8 cellular contexts compared by ENCODE assay signal in genomic region chr16:70523013-70523620, GRCh38. TPM values are rescaled to one million over a fixed set of nuclear protein-coding genes. Genes with fewer than 3 reads are reported as not detected.
DNase-seq lines count a peak whose midpoint lies in the region; ATAC-seq and TF ChIP-seq lines count a peak whose summit lies in the region.

Gene COG4 (minus strand): TSS chr16:70523554. CDS start chr16:70523543, 11 bp downstream.

- no peaks in the 10 kb centered on the region for H3K9me3 ChIP-seq in CD8-positive, alpha-beta memory T cell (ENCODE audit: low read length)

- H3K4me1 Mint-ChIP-seq in CD8-positive, alpha-beta memory T cell, result peaks cover 53 to 65% (median 63%) of the 10 kb centered on the region in 3 donors
- H3K4me1 Mint-ChIP-seq in nephron, result peaks cover 47% of the 10 kb centered on the region
- peaks cover 61% of the 10 kb centered on the region for H3K4me1 Mint-ChIP-seq in stimulated activated naive CD8-positive, alpha-beta T cell treated with anti-CD3 and anti-CD28 coated beads, Interleukin-15, Interleukin-2, amounts not matched to agents 100 ng/mL and 50 ng/mL, for 24 hours (ENCODE audit: low read depth)

- H3K4me3 Mint-ChIP-seq in CD8-positive, alpha-beta memory T cell, result peak within 1 kb of the TSS; percentile 93 to 100 (median 98)
- H3K4me3 Mint-ChIP-seq in nephron, result peak within 1 kb of the TSS; percentile 94 to 99 (median 97)
- H3K4me3 Mint-ChIP-seq in stimulated activated naive CD8-positive, alpha-beta T cell treated with anti-CD3 and anti-CD28 coated beads, Interleukin-15, Interleukin-2, amounts not matched to agents 100 ng/mL and 50 ng/mL, for 24 hours, result peak within 1 kb of the TSS; percentile 98

- H3K36me3 ChIP-seq in CD8-positive, alpha-beta memory T cell (ENCODE audit: insufficient read depth, low read length), result peaks cover 17% of the 10 kb centered on the region

- H3K27ac Mint-ChIP-seq in CD8-positive, alpha-beta memory T cell, result peak within 1 kb of the TSS; percentile 94 to 99 (median 98)
- H3K27ac Mint-ChIP-seq in nephron, result peak within 1 kb of the TSS; percentile 98 to 100 (median 100)
- peak within 1 kb of the TSS; percentile 100 for H3K27ac Mint-ChIP-seq in stimulated activated naive CD8-positive, alpha-beta T cell treated with anti-CD3 and anti-CD28 coated beads, Interleukin-15, Interleukin-2, amounts not matched to agents 100 ng/mL and 50 ng/mL, for 24 hours

- DNase-seq in CD8-positive, alpha-beta memory T cell, result peak; percentile 87 to 94 (median 89)
- DNase-seq in SHP77 (lab: John Stamatoyannopoulos, UW), result peak; percentile 82 to 89
- DNase-seq in activated effector memory CD4-positive, alpha-beta T cell treated with anti-CD3 and anti-CD28 coated beads, Interleukin-2, amount 50 U/mL, for 16 hours, result peak; percentile 97
- peak; percentile 85 for DNase-seq in fibroblast of the aortic adventitia (ENCODE audit: low read depth)

- peaks cover 50% of the 10 kb centered on the region for H3K4me1 ChIP-seq in CD8-positive, alpha-beta memory T cell (ENCODE audit: insufficient read depth, low read length)

- CTCF ChIA-PET in CD8-positive, alpha-beta memory T cell (lab: Charles Lee), result no interaction called here

- peak within 1 kb of the TSS; percentile 100 for H3K4me3 ChIP-seq in CD8-positive, alpha-beta memory T cell (ENCODE audit: low read length)
- H3K4me3 ChIP-seq in fibroblast of the aortic adventitia (ENCODE audit: low read depth, low read length), result peak within 1 kb of the TSS; percentile 95

- no peak for TF ChIP-seq RAD21 in Ishikawa (IDR thresholded peaks at IDR 0.05; ENCODE audit: low read depth)

- H3K27me3 Mint-ChIP-seq in CD8-positive, alpha-beta memory T cell, result no peaks in the 10 kb centered on the region
- H3K27me3 Mint-ChIP-seq in nephron (ENCODE audit: low read depth), result no peaks in the 10 kb centered on the region
- H3K27me3 Mint-ChIP-seq in stimulated activated naive CD8-positive, alpha-beta T cell treated with anti-CD3 and anti-CD28 coated beads, Interleukin-15, Interleukin-2, amounts not matched to agents 100 ng/mL and 50 ng/mL, for 24 hours, result no peaks in the 10 kb centered on the region

- POLR2A ChIA-PET in CD8-positive, alpha-beta memory T cell (lab: Charles Lee), result interaction anchor here (0.6 to 3.3 kb wide), 6 partner anchors 12 to 271 kb away, joined by 3 to 27 read pairs (median 4); partner anchors contain the start of genes AARS1 and FCSK

- TF ChIP-seq EP300 in Ishikawa (IDR thresholded peaks at IDR 0.05; ENCODE audit: borderline replicate concordance), result no peak

- H3K27me3 ChIP-seq in CD8-positive, alpha-beta memory T cell (ENCODE audit: insufficient read depth, low read length, poor library complexity, severe bottlenecking), result no peaks in the 10 kb centered on the region

- H3K36me3 Mint-ChIP-seq in CD8-positive, alpha-beta memory T cell, result peaks cover 3 to 52% (median 8%) of the 10 kb centered on the region in 3 donors
- H3K36me3 Mint-ChIP-seq in nephron (ENCODE audit: low read depth), result peaks cover 24% of the 10 kb centered on the region
- peaks cover 35% of the 10 kb centered on the region for H3K36me3 Mint-ChIP-seq in stimulated activated naive CD8-positive, alpha-beta T cell treated with anti-CD3 and anti-CD28 coated beads, Interleukin-15, Interleukin-2, amounts not matched to agents 100 ng/mL and 50 ng/mL, for 24 hours (ENCODE audit: low read depth)

- peak within 1 kb of the TSS; percentile 99 for H3K27ac ChIP-seq in CD8-positive, alpha-beta memory T cell (ENCODE audit: low read depth, low read length)

- peak; percentile 67 for ATAC-seq in GM21381 (IDR thresholded peaks at IDR 0.05; ENCODE audit: unreplicated experiment)

- TF ChIP-seq CTCF in fibroblast of the aortic adventitia (IDR thresholded peaks at IDR 0.05; ENCODE audit: insufficient read depth, low read length) (no peak), nephron (IDR thresholded peaks at IDR 0.05; ENCODE audit: unreplicated experiment in 3 of 3) (no peak)

- H3K9me3 Mint-ChIP-seq in CD8-positive, alpha-beta memory T cell, result no peaks in the 10 kb centered on the region
- no peaks in the 10 kb centered on the region for H3K9me3 Mint-ChIP-seq in nephron
- H3K9me3 Mint-ChIP-seq in stimulated activated naive CD8-positive, alpha-beta T cell treated with anti-CD3 and anti-CD28 coated beads, Interleukin-15, Interleukin-2, amounts not matched to agents 100 ng/mL and 50 ng/mL, for 24 hours, result no peaks in the 10 kb centered on the region

TF ChIP-seq in Ishikawa, 13 proteins besides CTCF, POLR2A, EP300 and RAD21:
- TF ChIP-seq EGR1 (IDR thresholded peaks at IDR 0.05) (0 out of 2 replicates have a peak, but pooled peaks have one; percentile 29), CREB1 (IDR thresholded peaks at IDR 0.05; ENCODE audit: low read depth) (no peak), YY1 (IDR thresholded peaks at IDR 0.05; ENCODE audit: low read depth) (peak; percentile 92), TEAD4 (IDR thresholded peaks at IDR 0.05) (peak; percentile 2; the same call in 1 of the 2 replicates), CEBPB (IDR thresholded peaks at IDR 0.05) (no peak), TAF1 (IDR thresholded peaks at IDR 0.05; ENCODE audit: low read depth) (peak; percentile 90), FOXM1 (IDR thresholded peaks at IDR 0.05; ENCODE audit: borderline replicate concordance, low read depth) (no peak)
- TF ChIP-seq, protein P1, sequence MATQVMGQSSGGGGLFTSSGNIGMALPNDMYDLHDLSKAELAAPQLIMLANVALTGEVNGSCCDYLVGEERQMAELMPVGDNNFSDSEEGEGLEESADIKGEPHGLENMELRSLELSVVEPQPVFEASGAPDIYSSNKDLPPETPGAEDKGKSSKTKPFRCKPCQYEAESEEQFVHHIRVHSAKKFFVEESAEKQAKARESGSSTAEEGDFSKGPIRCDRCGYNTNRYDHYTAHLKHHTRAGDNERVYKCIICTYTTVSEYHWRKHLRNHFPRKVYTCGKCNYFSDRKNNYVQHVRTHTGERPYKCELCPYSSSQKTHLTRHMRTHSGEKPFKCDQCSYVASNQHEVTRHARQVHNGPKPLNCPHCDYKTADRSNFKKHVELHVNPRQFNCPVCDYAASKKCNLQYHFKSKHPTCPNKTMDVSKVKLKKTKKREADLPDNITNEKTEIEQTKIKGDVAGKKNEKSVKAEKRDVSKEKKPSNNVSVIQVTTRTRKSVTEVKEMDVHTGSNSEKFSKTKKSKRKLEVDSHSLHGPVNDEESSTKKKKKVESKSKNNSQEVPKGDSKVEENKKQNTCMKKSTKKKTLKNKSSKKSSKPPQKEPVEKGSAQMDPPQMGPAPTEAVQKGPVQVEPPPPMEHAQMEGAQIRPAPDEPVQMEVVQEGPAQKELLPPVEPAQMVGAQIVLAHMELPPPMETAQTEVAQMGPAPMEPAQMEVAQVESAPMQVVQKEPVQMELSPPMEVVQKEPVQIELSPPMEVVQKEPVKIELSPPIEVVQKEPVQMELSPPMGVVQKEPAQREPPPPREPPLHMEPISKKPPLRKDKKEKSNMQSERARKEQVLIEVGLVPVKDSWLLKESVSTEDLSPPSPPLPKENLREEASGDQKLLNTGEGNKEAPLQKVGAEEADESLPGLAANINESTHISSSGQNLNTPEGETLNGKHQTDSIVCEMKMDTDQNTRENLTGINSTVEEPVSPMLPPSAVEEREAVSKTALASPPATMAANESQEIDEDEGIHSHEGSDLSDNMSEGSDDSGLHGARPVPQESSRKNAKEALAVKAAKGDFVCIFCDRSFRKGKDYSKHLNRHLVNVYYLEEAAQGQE (IDR thresholded peaks at IDR 0.05; ENCODE audit: low read depth), result no peak

RNA-seq across cellular contexts. Expression of gene COG4, which starts in this region (rescaled TPM):
- 10 to 100 TPM; 50.7 to 51.9 TPM for total RNA-seq in CD8-positive, alpha-beta memory T cell
- 48.9 TPM for polyA plus RNA-seq in CD8-positive, alpha-beta memory T cell
- total RNA-seq in fibroblast of the aortic adventitia (ENCODE audit: low replicate concordance), result 59.9 and 131 TPM in 2 replicates

Comparison
In these comparisons a context has a peak if more than half of its experiments do, and no peak if none do; other contexts are left out.
1. Peak in every context shown above with its lines: DNase-seq, ATAC-seq, H3K4me3 ChIP-seq and H3K27ac ChIP-seq.